In genomic region chr1:212012034-212012740, GRCh38 we compare ENCODE assay signal across 8 cellular contexts. TPM values are rescaled to one million over a fixed set of nuclear protein-coding genes. Genes with fewer than 3 reads are reported as not detected.
DNase-seq lines count a peak whose midpoint lies in the region; ATAC-seq and TF ChIP-seq lines count a peak whose summit lies in the region.

No MANE protein-coding gene starts in this region.

- H3K9me3 ChIP-seq in OCI-LY3 (ENCODE audit: insufficient read depth, low read length), result no peaks in the 10 kb centered on the region
- H3K9me3 ChIP-seq in neural cell (ENCODE audit: low read length), result no peaks in the 10 kb centered on the region
- no peaks in the 10 kb centered on the region for H3K9me3 ChIP-seq in suprapubic skin

- H3K4me3 ChIP-seq in OCI-LY3 (ENCODE audit: low read length) (no peak overlapping the region), fibroblast of mammary gland (ENCODE audit: control insufficient read depth, low read depth, low read length) (no peak overlapping the region), neural cell (ENCODE audit: low read length) (no peak overlapping the region), suprapubic skin (no peak overlapping the region)

- no peaks in the 10 kb centered on the region for H3K9me2 ChIP-seq in neural cell (ENCODE audit: insufficient read depth, low read length)

- H3K4me2 ChIP-seq in OCI-LY3 (ENCODE audit: low read length) (no peak overlapping the region), neural cell (ENCODE audit: low read length) (no peak overlapping the region)

- H3K4me1 Mint-ChIP-seq in activated T-cell treated with anti-CD3 and anti-CD28 coated beads, Interleukin-2, amount 50 U/mL, for 24 hours (ENCODE audit: low read depth), result no peaks in the 10 kb centered on the region

- WGBS in suprapubic skin, result 56% methylated on average over 7 of the region's 7 CpGs

- H3K79me2 ChIP-seq in OCI-LY3 (ENCODE audit: low read length) (no peaks in the 10 kb centered on the region), neural cell (replicated peaks; ENCODE audit: insufficient read depth, low read length) (no peaks in the 10 kb centered on the region)

- no peaks in the 10 kb centered on the region for H3K27me3 Mint-ChIP-seq in activated T-cell treated with anti-CD3 and anti-CD28 coated beads, Interleukin-2, amount 50 U/mL, for 24 hours

- H4K20me1 ChIP-seq in OCI-LY3 (ENCODE audit: insufficient read depth, low read length) (no peaks in the 10 kb centered on the region), neural cell (ENCODE audit: insufficient read depth) (no peaks in the 10 kb centered on the region)

- peaks cover 34% of the 10 kb centered on the region for H3K36me3 ChIP-seq in OCI-LY3 (replicated peaks; ENCODE audit: low read depth, low read length)
- peaks cover 5% of the 10 kb centered on the region for H3K36me3 ChIP-seq in neural cell (ENCODE audit: insufficient read depth, low read length)
- H3K36me3 ChIP-seq in suprapubic skin, result peaks cover 18% of the 10 kb centered on the region

- H3K4me1 ChIP-seq in OCI-LY3 (ENCODE audit: low read length) (no peaks in the 10 kb centered on the region), suprapubic skin (no peaks in the 10 kb centered on the region)

- TF ChIP-seq CTCF in OCI-LY3 (IDR thresholded peaks at IDR 0.05; ENCODE audit: low read depth, low read length) (peak; percentile 95), fibroblast of mammary gland (conservative IDR thresholded peaks at IDR 0.05; ENCODE audit: control insufficient read depth, insufficient read depth, low read depth, low read length) (peak; percentile 99), neural cell (IDR thresholded peaks at IDR 0.05; ENCODE audit: poor library complexity, severe bottlenecking) (peak; percentile 74), suprapubic skin (IDR thresholded peaks at IDR 0.05) (peak; percentile 89 to 91)

- H3K27ac ChIP-seq in OCI-LY3 (ENCODE audit: low read length), result no peak overlapping the region
- H3K27ac ChIP-seq in neural cell (ENCODE audit: low read length), result no peak overlapping the region
- H3K27ac ChIP-seq in suprapubic skin, result no peak overlapping the region

- DNase-seq in COLO668 (lab: John Stamatoyannopoulos, UW; ENCODE audit: unreplicated experiment), result peak; percentile 72
- DNase-seq in activated T-cell treated with anti-CD3 and anti-CD28 coated beads, Interleukin-2, amount 50 U/mL, for 24 hours, result peak; percentile 70
- DNase-seq in fibroblast of mammary gland (ENCODE audit: low read depth), result peak; percentile 75
- DNase-seq in suprapubic skin (ENCODE audit: low spot score in 2 of 2), result peak; percentile 64 to 82

- TF ChIP-seq POLR2A in suprapubic skin (IDR thresholded peaks at IDR 0.05), result no peak

- H3K4me3 Mint-ChIP-seq in activated T-cell treated with anti-CD3 and anti-CD28 coated beads, Interleukin-2, amount 50 U/mL, for 24 hours, result no peak overlapping the region

- no peaks in the 10 kb centered on the region for H3F3A ChIP-seq in neural cell (ENCODE audit: insufficient read depth, low read length, poor library complexity, severe bottlenecking)

- H2AFZ ChIP-seq in OCI-LY3 (ENCODE audit: low read depth, low read length) (no peak overlapping the region), neural cell (ENCODE audit: low read depth, low read length) (no peak overlapping the region)

- H3K27ac Mint-ChIP-seq in activated T-cell treated with anti-CD3 and anti-CD28 coated beads, Interleukin-2, amount 50 U/mL, for 24 hours, result no peak overlapping the region

- H3K9me3 Mint-ChIP-seq in activated T-cell treated with anti-CD3 and anti-CD28 coated beads, Interleukin-2, amount 50 U/mL, for 24 hours, result no peaks in the 10 kb centered on the region

- peaks cover 68% of the 10 kb centered on the region for H3K36me3 Mint-ChIP-seq in activated T-cell treated with anti-CD3 and anti-CD28 coated beads, Interleukin-2, amount 50 U/mL, for 24 hours (ENCODE audit: low read depth)

- no peak overlapping the region for H3K9ac ChIP-seq in OCI-LY3 (ENCODE audit: low read length)
- H3K9ac ChIP-seq in neural cell (ENCODE audit: low read length), result no peak overlapping the region

- H3K27me3 ChIP-seq in OCI-LY3 (ENCODE audit: low read depth, low read length) (no peaks in the 10 kb centered on the region), neural cell (ENCODE audit: insufficient read depth, low read depth, low read length) (no peaks in the 10 kb centered on the region), suprapubic skin (no peaks in the 10 kb centered on the region)

- ATAC-seq in GM19395 (IDR thresholded peaks at IDR 0.05; ENCODE audit: unreplicated experiment) (peak; percentile 92), HG03575 (IDR thresholded peaks at IDR 0.05; ENCODE audit: extremely low read depth, insufficient number of reproducible peaks, low FRiP score, unreplicated experiment) (peak; percentile 53)

- TF ChIP-seq EP300 in neural cell (conservative IDR thresholded peaks at IDR 0.05; ENCODE audit: poor library complexity, severe bottlenecking) (no peak), suprapubic skin (IDR thresholded peaks at IDR 0.05) (no peak)

- peak; percentile 65 for TF ChIP-seq RAD21 in neural cell (conservative IDR thresholded peaks at IDR 0.05)

TF ChIP-seq in neural cell, 6 proteins besides CTCF, POLR2A, EP300 and RAD21:
- TF ChIP-seq EZH2 (IDR thresholded peaks at IDR 0.05; ENCODE audit: borderline replicate concordance, insufficient read depth, low read length, poor library complexity, severe bottlenecking) (no peak), REST (IDR thresholded peaks at IDR 0.05; ENCODE audit: borderline replicate concordance) (no peak), SMC3 (conservative IDR thresholded peaks at IDR 0.05; ENCODE audit: poor library complexity) (peak; percentile 63)

RNA-seq across cellular contexts. Expression of gene INTS7, which starts 23.2 kb away (rescaled TPM):
- polyA plus RNA-seq in neural cell, result 14.8 and 23.6 TPM in 2 replicates
- polyA minus RNA-seq in neural cell, result 43.1 and 43.6 TPM in 2 replicates
- total RNA-seq in suprapubic skin, result 10 to 100 TPM; 13.5 to 22.3 (median 18.2) TPM

RNA-seq across cellular contexts. Expression of gene DTL, which starts 23.4 kb away (rescaled TPM):
- polyA plus RNA-seq in neural cell, result 0.76 and 1.1 TPM in 2 replicates
- 1.5 TPM in 2 replicates for polyA minus RNA-seq in neural cell
- 1 to 10 TPM in 3 of 4 donors, under 1 TPM in 1; 0.89 to 7.1 (median 4.4) TPM for total RNA-seq in suprapubic skin
